19 cellular contexts compared by ENCODE assay signal in the genomic region with DNA sequence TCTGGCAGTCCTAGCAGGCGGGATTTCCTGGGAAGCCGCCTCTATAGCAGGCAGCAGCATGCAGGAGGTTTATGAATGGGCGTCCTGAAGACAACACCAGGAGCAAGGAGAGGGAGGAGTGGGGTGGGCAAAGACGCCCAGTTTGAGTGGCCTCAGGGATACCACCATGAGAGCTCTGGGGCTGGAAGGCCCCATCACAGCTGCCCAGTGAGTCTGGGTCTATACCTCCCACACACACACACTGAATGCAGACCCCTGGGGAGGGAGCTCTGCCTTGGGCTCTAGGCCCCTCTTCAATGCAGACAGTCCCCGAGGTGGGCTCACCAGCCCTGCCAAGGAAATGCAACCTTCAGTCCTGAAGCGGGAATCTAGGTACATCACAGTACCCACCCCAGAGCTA.
DNase-seq lines count a peak whose midpoint lies in the region; ATAC-seq and TF ChIP-seq lines count a peak whose summit lies in the region.
"Had no signal": no experiment of that assay in that cellular context is flagged by ENCODE, and none has a peak within 500 bp of the region (broad histone marks: within the 10 kb centered on the region; RNA-seq: fewer than 3 reads in every experiment).

No MANE protein-coding gene starts in this region.

- no peak for ATAC-seq in GM18868 (IDR thresholded peaks at IDR 0.05; ENCODE audit: unreplicated experiment)
- ATAC-seq: HepG2; left colon; naive thymus-derived CD8-positive, alpha-beta T cell had no signal

- H3K36me3 ChIP-seq in muscle layer of duodenum (ENCODE audit: control insufficient read depth in 1 of 2, insufficient read depth in 2 of 2, low read length in 2 of 2) (peaks cover 0 to 10% of the 10 kb centered on the region in 2 donors), tibial artery (no peaks in the 10 kb centered on the region)
- H3K36me3 ChIP-seq: thyroid gland had no signal

- peak overlapping the region; percentile 66 for H3K27ac Mint-ChIP-seq in activated naive CD4-positive, alpha-beta T cell treated with anti-CD3 and anti-CD28 coated beads, Interleukin-2, amount 10 ng/mL, durations not matched to agents 7 days and 5 days

- peak overlapping the region; percentile 79 to 91 for H3K27ac ChIP-seq in coronary artery
- H3K27ac ChIP-seq in muscle layer of duodenum (ENCODE audit: low read length) = peak overlapping the region; percentile 36
- peak overlapping the region; percentile 70 to 87 for H3K27ac ChIP-seq in tibial artery

- no peak for TF ChIP-seq CTCF in coronary artery (IDR thresholded peaks at IDR 0.05)
- TF ChIP-seq CTCF in tibial artery (IDR thresholded peaks at IDR 0.05) = no peak

- peaks cover 19% of the 10 kb centered on the region for H3K4me1 Mint-ChIP-seq in activated naive CD4-positive, alpha-beta T cell treated with anti-CD3 and anti-CD28 coated beads, Interleukin-2, amount 10 ng/mL, durations not matched to agents 7 days and 5 days

- H3K4me3 ChIP-seq in coronary artery (no peak overlapping the region), muscle layer of duodenum (ENCODE audit: low read depth in 1 of 2, low read length in 2 of 2) (no peak overlapping the region), tibial artery (no peak overlapping the region)
- H3K4me3 ChIP-seq: Peyer's patch, thyroid gland had no signal

- no peak overlapping the region for H3K4me3 Mint-ChIP-seq in activated naive CD4-positive, alpha-beta T cell treated with anti-CD3 and anti-CD28 coated beads, Interleukin-2, amount 10 ng/mL, durations not matched to agents 7 days and 5 days
- H3K4me3 Mint-ChIP-seq: CD4-positive, alpha-beta memory T cell; naive thymus-derived CD8-positive, alpha-beta T cell had no signal

- intact Hi-C loops in tibial artery (cut with DNase I; ENCODE audit: low total_unique reads) = no loop called here

- H3K36me3 Mint-ChIP-seq in activated naive CD4-positive, alpha-beta T cell treated with anti-CD3 and anti-CD28 coated beads, Interleukin-2, amount 10 ng/mL, durations not matched to agents 7 days and 5 days = peaks cover 28% of the 10 kb centered on the region

- no peaks in the 10 kb centered on the region for H3K27me3 Mint-ChIP-seq in activated naive CD4-positive, alpha-beta T cell treated with anti-CD3 and anti-CD28 coated beads, Interleukin-2, amount 10 ng/mL, durations not matched to agents 7 days and 5 days
- H3K27me3 Mint-ChIP-seq: CD4-positive, alpha-beta memory T cell had no signal

- H3K4me1 ChIP-seq in muscle layer of duodenum (ENCODE audit: control insufficient read depth in 1 of 2, insufficient read depth in 2 of 2, low read length in 2 of 2) = peaks cover 9 to 29% of the 10 kb centered on the region in 2 donors
- peaks cover 0 to 44% (median 17%) of the 10 kb centered on the region in 4 donors for H3K4me1 ChIP-seq in tibial artery
- H3K4me1 ChIP-seq: Peyer's patch had no signal

- CTCF ChIA-PET in activated naive CD4-positive, alpha-beta T cell treated with anti-CD3 and anti-CD28 coated beads, Interleukin-2, amount 10 ng/mL, durations not matched to agents 7 days and 5 days (lab: Charles Lee) = interaction anchor here (1.3 to 1.5 kb wide), 2 partner anchors 36 kb away, joined by 4 to 5 read pairs; no protein-coding TSS in a partner anchor

- H3K27me3 ChIP-seq in muscle layer of duodenum (ENCODE audit: low read depth, low read length) (no peaks in the 10 kb centered on the region), tibial artery (no peaks in the 10 kb centered on the region)
- H3K27me3 ChIP-seq: Peyer's patch, thyroid gland had no signal

- H3K9me3 Mint-ChIP-seq in activated naive CD4-positive, alpha-beta T cell treated with anti-CD3 and anti-CD28 coated beads, Interleukin-2, amount 10 ng/mL, durations not matched to agents 7 days and 5 days = no peaks in the 10 kb centered on the region
- H3K9me3 Mint-ChIP-seq: CD4-positive, alpha-beta memory T cell had no signal

- DNase-seq in activated naive CD4-positive, alpha-beta T cell treated with anti-CD3 and anti-CD28 coated beads, Interleukin-2, amount 10 ng/mL, durations not matched to agents 7 days and 5 days = no peak
- DNase-seq in activated naive CD4-positive, alpha-beta T cell treated with Interleukin-2 at 50 U/mL for 16 hours = no peak
- DNase-seq in coronary artery (ENCODE audit: low spot score) (no peak), tibial artery (no peak), NCI-H2171 (lab: John Stamatoyannopoulos, UW) (no peak)
- no peak for DNase-seq in stimulated activated CD4-positive, alpha-beta T cell treated with anti-CD3 and anti-CD28 coated beads, Interleukin-4, amount 100 ng/mL, for 1 hour
- DNase-seq: activated CD8-positive, alpha-beta memory T cell treated with anti-CD3 and anti-CD28 coated beads for 24 hours; activated gamma-delta T cell; CD4-positive, alpha-beta memory T cell; left colon; naive thymus-derived CD8-positive, alpha-beta T cell; NCI-H2029 treated with DMSO at 0.1 percent for 48 hours; NCI-H524 treated with DMSO at 0.1 percent for 48 hours; Peyer's patch; retina; thyroid gland had no signal

- H3K9me3 ChIP-seq in muscle layer of duodenum (ENCODE audit: control insufficient read depth in 1 of 2, low read length in 2 of 2) (no peaks in the 10 kb centered on the region), tibial artery (no peaks in the 10 kb centered on the region)
- H3K9me3 ChIP-seq: Peyer's patch, thyroid gland had no signal
